ENCODE assay signal across 20 cellular contexts in the genomic region with DNA sequence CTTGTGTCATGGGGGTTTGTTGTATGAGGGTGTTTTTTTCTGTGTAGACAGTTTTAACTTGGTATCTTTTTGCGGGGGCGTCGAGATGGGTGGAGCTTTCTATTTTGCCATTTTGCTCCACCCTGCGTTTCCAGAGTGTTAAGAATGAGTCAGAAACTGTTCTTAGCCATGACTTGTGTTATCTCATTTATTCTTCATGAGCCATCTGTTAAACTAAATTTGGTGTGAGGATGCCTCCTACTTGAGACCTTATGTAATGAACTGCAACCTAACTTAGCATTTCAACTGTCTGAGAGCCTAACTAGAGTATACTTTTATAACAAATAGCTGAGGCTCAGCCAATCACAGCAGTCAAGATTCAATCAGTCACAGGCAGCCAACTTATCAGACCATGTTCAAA.
"Had no signal": no experiment of that assay in that cellular context is flagged by ENCODE, and none has a peak within 500 bp of the region (broad histone marks: within the 10 kb centered on the region; RNA-seq: fewer than 3 reads in every experiment).

No MANE protein-coding gene starts in this region.

- H3K4me3 ChIP-seq: cardiac muscle cell had no signal

- H3K27me3 ChIP-seq: cardiac muscle cell had no signal

- ATAC-seq: activated CD4-positive, CD25-positive, alpha-beta regulatory T cell treated with anti-CD3 and anti-CD28 coated beads, Interleukin-2, amount 50 U/mL, for 24 hours; activated CD8-positive, alpha-beta T cell treated with anti-CD3 and anti-CD28 coated beads, Interleukin-2, amount 10 ng/mL, durations not matched to agents 7 days and 5 days; T-helper 17 cell had no signal

- DNase-seq: activated CD4-positive, alpha-beta T cell treated with anti-CD3 and anti-CD28 coated beads for 4 hours; activated CD8-positive, alpha-beta memory T cell treated with anti-CD3 and anti-CD28 coated beads, Interleukin-2, amount 50 U/mL, for 48 hours; activated CD8-positive, alpha-beta T cell treated with anti-CD3 and anti-CD28 coated beads, Interleukin-2, amount 10 ng/mL, durations not matched to agents 7 days and 5 days; activated effector memory CD4-positive, alpha-beta T cell treated with anti-CD3 and anti-CD28 coated beads, Interleukin-2, amount 50 U/mL, for 16 hours; activated naive CD4-positive, alpha-beta T cell treated with Interleukin-2 at 50 U/mL for 16 hours; activated T-cell treated with anti-CD3 and anti-CD28 coated beads, Interleukin-2, amount 50 U/mL, for 1 hour; KG1; NCI-H1048; NCI-H146; NCI-H187 treated with DMSO at 0.1 percent for 48 hours; NCI-H2081 treated with DMSO at 0.1 percent for 48 hours; NCI-H2171; NCI-H2227 treated with DMSO at 0.1 percent for 48 hours; NCI-H526; NCI-H774; SHP77; T-helper 17 cell; T-helper 9 cell had no signal

- H3K27ac ChIP-seq: cardiac muscle cell had no signal

- H3K36me3 ChIP-seq: cardiac muscle cell had no signal
